In genomic region chr11:59556883-59557205, GRCh38 we compare ENCODE assay signal across 10 cellular contexts. TPM values are rescaled to one million over a fixed set of nuclear protein-coding genes. Genes with fewer than 3 reads are reported as not detected.
DNase-seq lines count a peak whose midpoint lies in the region; ATAC-seq lines count a peak whose summit lies in the region.
"Had no signal": no experiment of that assay in that cellular context is flagged by ENCODE, and none has a peak within 500 bp of the region (broad histone marks: within the 10 kb centered on the region; RNA-seq: fewer than 3 reads in every experiment).

No MANE protein-coding gene starts in this region.

- H3K27me3 ChIP-seq in HAP-1 (ENCODE audit: low read depth) = no peaks in the 10 kb centered on the region
- H3K27me3 ChIP-seq in skeletal muscle satellite cell (ENCODE audit: control insufficient read depth, insufficient read depth, low read length) = no peaks in the 10 kb centered on the region

- in situ Hi-C loops in HAP-1 (cut with MboI; ENCODE audit: low sequenced_read_pairs) = loop anchor here (25.0 kb wide), 2 partner anchors 205 to 555 kb away; partner anchors contain the start of gene STX3

- H3K9me3 ChIP-seq in HAP-1 (no peaks in the 10 kb centered on the region), skeletal muscle satellite cell (replicated peaks; ENCODE audit: low read length) (no peaks in the 10 kb centered on the region)

- peak overlapping the region; percentile 61 for H3K27ac ChIP-seq in epithelial cell of prostate

- no peaks in the 10 kb centered on the region for H3K36me3 ChIP-seq in HAP-1 (replicated peaks)
- H3K36me3 ChIP-seq in skeletal muscle satellite cell (ENCODE audit: insufficient read depth, low read length) = no peaks in the 10 kb centered on the region

- peaks cover 23% of the 10 kb centered on the region for H3K4me1 ChIP-seq in HAP-1
- peaks cover 13% of the 10 kb centered on the region for H3K4me1 ChIP-seq in skeletal muscle satellite cell (ENCODE audit: control insufficient read depth, insufficient read depth, low read length)

- H3K9ac ChIP-seq in skeletal muscle satellite cell (ENCODE audit: low read depth, low read length) = no peak overlapping the region

- H3K4me3 ChIP-seq in HAP-1 (peak overlapping the region; percentile 34), skeletal muscle satellite cell (ENCODE audit: low read length) (peak overlapping the region; percentile 20)

- H3K4me2 ChIP-seq in skeletal muscle satellite cell (ENCODE audit: low read length) = peak overlapping the region; percentile 64

- DNase-seq in COLO668 (lab: John Stamatoyannopoulos, UW; ENCODE audit: unreplicated experiment) = peak; percentile 14
- DNase-seq in HAP-1 (ENCODE audit: low spot score in 2 of 2) = peak; percentile 29 to 51
- DNase-seq in RPMI7951 (ENCODE audit: low read depth) = peak; percentile 77
- DNase-seq in epithelial cell of prostate (ENCODE audit: low read depth, low spot score) = no peak
- DNase-seq in SW 1271 (lab: John Stamatoyannopoulos, UW) = no peak
- no peak for DNase-seq in NCI-H1436 treated with DMSO at 0.1 percent for 48 hours (lab: John Stamatoyannopoulos, UW)

- no peak for ATAC-seq in HG03460 (IDR thresholded peaks at IDR 0.05; ENCODE audit: unreplicated experiment)

RNA-seq across cellular contexts. Expression of gene OR4D9, which starts 45.5 kb away (rescaled TPM):
- total RNA-seq in RPMI7951 (2014; rRNA removed; shearing (Covaris generic)) = not detected in 2 replicates
- not detected in 2 replicates for total RNA-seq in skeletal muscle satellite cell (2012; rRNA removed)
- total RNA-seq: LHCN-M2 had no signal

RNA-seq across cellular contexts. Expression of gene OR4D11, which starts 53.5 kb away (rescaled TPM):
- not detected in 2 replicates for total RNA-seq in RPMI7951 (2014; rRNA removed; shearing (Covaris generic))
- not detected in 2 replicates for total RNA-seq in skeletal muscle satellite cell (2012; rRNA removed)
- total RNA-seq: LHCN-M2, mononuclear cell had no signal

RNA-seq across cellular contexts. Expression of gene OSBP, which starts 58.7 kb away (rescaled TPM):
- total RNA-seq in RPMI7951 (2014; rRNA removed; shearing (Covaris generic)) = 20.4 and 20.8 TPM in 2 replicates
- total RNA-seq in skeletal muscle satellite cell (2012; rRNA removed) = 27.1 and 28.0 TPM in 2 replicates

Comparison
In these comparisons a context has a peak if more than half of its experiments do, and no peak if none do; other contexts are left out.
1. DNase-seq: peak in COLO668 (single experiment), HAP-1 (2 of 2) and RPMI7951 (single experiment); none in epithelial cell of prostate (single experiment), SW 1271 (0 of 2) and NCI-H1436 treated with DMSO at 0.1 percent for 48 hours (single experiment).